9 cellular contexts compared by ENCODE assay signal in the genomic region with DNA sequence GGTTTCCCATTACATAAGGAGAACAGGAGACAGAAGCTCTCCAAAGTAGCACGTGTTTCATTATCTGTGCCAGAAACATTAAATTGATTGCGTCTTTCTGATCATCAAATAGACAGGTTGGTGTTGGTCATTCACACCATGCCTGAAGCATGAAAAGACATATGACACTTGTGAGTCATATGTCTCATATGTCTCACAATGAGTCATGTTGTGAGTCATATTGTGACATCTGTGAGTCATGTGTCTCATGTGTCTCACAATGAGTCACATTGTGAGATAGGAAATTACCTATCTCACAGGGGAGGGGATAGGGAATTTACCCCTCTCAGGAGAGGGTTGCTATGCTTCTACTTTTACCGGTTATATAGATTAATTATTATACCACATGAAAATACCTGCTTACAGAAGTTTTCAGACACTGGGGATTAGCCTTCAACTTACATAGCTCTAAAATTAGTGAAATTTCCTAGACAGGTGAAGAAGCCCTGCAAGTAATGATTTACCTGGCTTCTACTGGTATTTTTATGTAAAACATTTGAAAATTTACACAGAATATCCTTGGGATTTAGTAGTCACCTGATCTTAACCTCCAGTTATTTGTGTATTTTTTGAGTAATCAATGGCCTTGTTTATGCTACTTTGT.
DNase-seq lines count a peak whose midpoint lies in the region; ATAC-seq, FAIRE-seq and TF ChIP-seq lines count a peak whose summit lies in the region.
"Had no signal": no experiment of that assay in that cellular context is flagged by ENCODE, and none has a peak within 500 bp of the region (broad histone marks: within the 10 kb centered on the region; RNA-seq: fewer than 3 reads in every experiment).

No MANE protein-coding gene starts in this region.

- H3K36me3 ChIP-seq in keratinocyte (ENCODE audit: control insufficient read depth in 2 of 2, extremely low read depth in 1 of 2, insufficient read depth in 2 of 2, low read length in 2 of 2): no peaks in the 10 kb centered on the region

- peak overlapping the region; percentile 47 for H3K27ac ChIP-seq in keratinocyte (ENCODE audit: control insufficient read depth, insufficient read depth, low read length)
- H3K27ac ChIP-seq: body of pancreas had no signal

- no peak overlapping the region for H3K9ac ChIP-seq in keratinocyte (ENCODE audit: control insufficient read depth, extremely low read depth, insufficient read depth, low read length)

- H3K79me2 ChIP-seq in keratinocyte (ENCODE audit: control insufficient read depth, insufficient read depth, low read length): no peaks in the 10 kb centered on the region

- H3K27me3 ChIP-seq in keratinocyte (ENCODE audit: control insufficient read depth, extremely low read depth, insufficient read depth, low read length): no peaks in the 10 kb centered on the region
- H3K27me3 ChIP-seq: body of pancreas had no signal

- H3K4me2 ChIP-seq in keratinocyte (ENCODE audit: control insufficient read depth, extremely low read depth, insufficient read depth, low read depth, low read length): no peak overlapping the region

- H3K9me1 ChIP-seq in keratinocyte (ENCODE audit: control insufficient read depth, extremely low read depth, insufficient read depth, low read length): no peaks in the 10 kb centered on the region

- TF ChIP-seq CTCF in keratinocyte (optimal IDR thresholded peaks at IDR 0.05 in 1 of 3, IDR thresholded peaks at IDR 0.05 in 1 of 3, conservative IDR thresholded peaks at IDR 0.05 in 1 of 3; ENCODE audit: extremely low read depth in 1 of 3, insufficient read depth in 2 of 3, low read length in 3 of 3): no peak

- peak; percentile 94 for FAIRE-seq in RCC 7860 (lab: Jason Lieb, UNC)
- peak; percentile 84 for FAIRE-seq in keratinocyte (lab: Jason Lieb, UNC)
- no peak for FAIRE-seq in H54 (lab: Jason Lieb, UNC)

- no peak overlapping the region for H2AFZ ChIP-seq in keratinocyte (ENCODE audit: control insufficient read depth, low read length)

- dilution Hi-C loops in keratinocyte (cut with MboI; ENCODE audit: extremely low pct_ligation_motif_present, low sequenced_read_pairs): no loop called here

- H3K9me3 ChIP-seq in keratinocyte (ENCODE audit: control insufficient read depth, low read depth, low read length): no peaks in the 10 kb centered on the region
- H3K9me3 ChIP-seq: body of pancreas had no signal

- no peaks in the 10 kb centered on the region for H4K20me1 ChIP-seq in keratinocyte (ENCODE audit: control insufficient read depth, extremely low read depth, insufficient read depth, low read length)

- H3K4me1 ChIP-seq in keratinocyte (ENCODE audit: control insufficient read depth, extremely low read depth, insufficient read depth, low read length): peaks cover 4% of the 10 kb centered on the region
- H3K4me1 ChIP-seq: body of pancreas had no signal

- TF ChIP-seq POLR2A in H54 (IDR thresholded peaks at IDR 0.05; ENCODE audit: low read depth, low read length): no peak

- no peak overlapping the region for H3K4me3 ChIP-seq in keratinocyte (ENCODE audit: control insufficient read depth in 2 of 3, extremely low read depth in 1 of 3, insufficient read depth in 2 of 3, low read depth in 1 of 3, low read length in 3 of 3)
- H3K4me3 ChIP-seq: body of pancreas had no signal

- ATAC-seq in GM18858 (IDR thresholded peaks at IDR 0.05; ENCODE audit: unreplicated experiment): peak; percentile 96
- peak; percentile 92 for ATAC-seq in HG02943 (IDR thresholded peaks at IDR 0.05; ENCODE audit: low read depth, unreplicated experiment)
- ATAC-seq: body of pancreas had no signal

- DNase-seq in A172 (ENCODE audit: low spot score) (peak; percentile 76), RCC 7860 (ENCODE audit: low spot score) (peak; percentile 87), keratinocyte (ENCODE audit: low read depth, low spot score) (peak; percentile 81), H54 (ENCODE audit: insufficient read length, low spot score) (no peak), SHP77 treated with DMSO at 0.1 percent for 48 hours (lab: John Stamatoyannopoulos, UW) (no peak), NCI-H345 (lab: John Stamatoyannopoulos, UW) (no peak)

Comparison
In these comparisons a context has a peak if more than half of its experiments do, and no peak if none do; other contexts are left out.
1. DNase-seq: peak in A172 (single experiment), RCC 7860 (single experiment) and keratinocyte (single experiment); none in H54 (single experiment), SHP77 treated with DMSO at 0.1 percent for 48 hours (single experiment) and NCI-H345 (single experiment).